In the genomic region with DNA sequence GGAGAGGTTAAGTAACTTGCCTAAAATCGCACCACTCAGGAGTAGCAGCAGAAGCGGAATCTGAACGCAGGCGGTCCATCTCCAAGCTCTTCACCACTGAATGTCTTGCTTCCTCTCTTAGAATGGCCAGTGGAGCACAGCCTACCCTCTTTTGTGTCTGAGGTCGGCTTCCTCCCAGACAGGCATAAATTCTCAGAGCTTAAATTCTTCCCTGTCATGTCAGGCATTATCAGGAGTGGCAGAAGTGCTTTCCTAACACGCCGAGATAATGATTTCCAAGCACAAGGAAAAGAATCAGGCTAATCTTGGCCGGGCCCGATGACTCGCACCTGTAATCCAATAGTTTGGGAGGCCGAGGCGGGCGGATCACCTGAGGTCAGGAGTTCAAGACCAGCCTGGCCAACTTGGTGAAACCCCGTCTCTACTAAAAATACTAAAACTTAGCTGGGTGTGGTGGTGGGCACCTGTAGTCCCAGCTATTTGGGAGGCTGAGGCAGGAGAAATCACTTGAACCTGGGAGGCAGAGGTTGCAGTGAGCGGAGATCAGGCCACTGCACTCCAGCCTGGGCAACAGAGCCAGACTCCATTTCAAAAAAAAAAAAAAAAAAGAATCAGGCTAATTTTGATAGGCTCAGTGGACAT, we compare ENCODE assay signal across 8 cellular contexts. TPM values are rescaled to one million over a fixed set of nuclear protein-coding genes. Genes with fewer than 3 reads are reported as not detected.
DNase-seq lines count a peak whose midpoint lies in the region; ATAC-seq and TF ChIP-seq lines count a peak whose summit lies in the region.
"Not testable (repeated sequence)": the region's sequence is repeated elsewhere in the genome, so short reads cannot be mapped to it uniquely, and the experiment has no call there.

No MANE protein-coding gene starts in this region.

- H3K79me2 ChIP-seq in osteoblast (ENCODE audit: insufficient read depth, low read length): peaks cover 35% of the 10 kb centered on the region

- H3K27me3 ChIP-seq in RWPE2 (ENCODE audit: insufficient read depth, poor library complexity, severe bottlenecking); ascending aorta; esophagus squamous epithelium; osteoblast (ENCODE audit: insufficient read depth, low read length); gastrocnemius medialis; vagina: not testable (repeated sequence)

- peaks cover 62% of the 10 kb centered on the region for H3K4me1 ChIP-seq in RWPE2 (ENCODE audit: insufficient read depth, poor library complexity, severe bottlenecking)
- H3K4me1 ChIP-seq in ascending aorta: peaks cover 13 to 36% of the 10 kb centered on the region in 2 donors
- peaks cover 11 to 62% (median 41%) of the 10 kb centered on the region in 3 donors for H3K4me1 ChIP-seq in esophagus squamous epithelium
- H3K4me1 ChIP-seq in osteoblast (ENCODE audit: insufficient read depth, low read length): peaks cover 17% of the 10 kb centered on the region
- H3K4me1 ChIP-seq in gastrocnemius medialis: peaks cover 21 to 23% of the 10 kb centered on the region in 2 donors
- peaks cover 44% of the 10 kb centered on the region for H3K4me1 ChIP-seq in vagina

- TF ChIP-seq POLR2A in esophagus squamous epithelium (IDR thresholded peaks at IDR 0.05); gastrocnemius medialis (IDR thresholded peaks at IDR 0.05); vagina (IDR thresholded peaks at IDR 0.05): not testable (repeated sequence)

- in situ Hi-C loops in gastrocnemius medialis (cut with MboI; ENCODE audit: low sequenced_read_pairs in 4 of 4): not testable (repeated sequence)

- H3K27ac ChIP-seq in RWPE2 (ENCODE audit: poor library complexity, severe bottlenecking): peak overlapping the region; percentile 79
- H3K27ac ChIP-seq in ascending aorta: peak overlapping the region; percentile 54 to 79
- peak overlapping the region in 3 of 4 donors; percentile 23 to 82 (median 69) for H3K27ac ChIP-seq in esophagus squamous epithelium
- H3K27ac ChIP-seq in osteoblast (ENCODE audit: low read depth, low read length): not testable (repeated sequence)
- H3K27ac ChIP-seq in gastrocnemius medialis: peak overlapping the region in 3 of 4 donors; percentile 27 to 54 (median 30)
- peak overlapping the region; percentile 63 for H3K27ac ChIP-seq in vagina

- intact Hi-C loops in ascending aorta (cut with DNase I); esophagus squamous epithelium (cut with DNase I); vagina (cut with DNase I): not testable (repeated sequence)
- intact Hi-C loops in gastrocnemius medialis (cut with DNase I; ENCODE audit: low total_unique reads): loop anchor here (10.0 kb wide), 1 partner anchor 90 kb away; a partner anchor contains a TSS

- not testable (repeated sequence) for TF ChIP-seq CTCF in RWPE2 (IDR thresholded peaks at IDR 0.05; ENCODE audit: poor library complexity, severe bottlenecking); ascending aorta (IDR thresholded peaks at IDR 0.05); esophagus squamous epithelium (IDR thresholded peaks at IDR 0.05); osteoblast (IDR thresholded peaks at IDR 0.05; ENCODE audit: extremely low read depth, low read depth, low read length); gastrocnemius medialis (IDR thresholded peaks at IDR 0.05 in 4 of 5, conservative IDR thresholded peaks at IDR 0.05 in 1 of 5); vagina (IDR thresholded peaks at IDR 0.05)

- H3K9me3 ChIP-seq in RWPE2 (ENCODE audit: severe bottlenecking); ascending aorta; esophagus squamous epithelium; osteoblast (ENCODE audit: low read depth, low read length); gastrocnemius medialis; vagina: not testable (repeated sequence)

- ATAC-seq in RWPE2 (ENCODE audit: low read depth); gastrocnemius medialis: not testable (repeated sequence)

- 70 to 79% methylated on average over 8 to 15 of the region's 15 CpGs for WGBS in esophagus squamous epithelium, 2 donors

- not testable (repeated sequence) for H3K4me2 ChIP-seq in osteoblast (ENCODE audit: insufficient read depth, low read length)

- not testable (repeated sequence) for H2AFZ ChIP-seq in osteoblast (ENCODE audit: low read length)

- not testable (repeated sequence) for H3K36me3 ChIP-seq in RWPE2 (ENCODE audit: low read depth); ascending aorta; esophagus squamous epithelium; osteoblast (ENCODE audit: insufficient read depth, low read length); gastrocnemius medialis; vagina

- H4K20me1 ChIP-seq in osteoblast (ENCODE audit: insufficient read depth, low read length): not testable (repeated sequence)

- H3K4me3 ChIP-seq in RWPE2 (ENCODE audit: severe bottlenecking); ascending aorta; esophagus squamous epithelium; osteoblast (ENCODE audit: insufficient read depth, low read length); gastrocnemius medialis; vagina: not testable (repeated sequence)

- DNase-seq in A172 (ENCODE audit: low spot score) (peak; percentile 59), M059J (ENCODE audit: low read depth) (peak; percentile 42), osteoblast (ENCODE audit: insufficient read length, low spot score, missing footprints) (peak; percentile 27)
- not testable (repeated sequence) for DNase-seq in RWPE2 (ENCODE audit: low spot score); ascending aorta (ENCODE audit: low spot score in 2 of 2); esophagus squamous epithelium (lab: John Stamatoyannopoulos, UW); gastrocnemius medialis; vagina (ENCODE audit: extremely low spot score in 2 of 2)

RNA-seq across cellular contexts. Expression of a gene that starts 30.2 kb away (rescaled TPM):
- 11.3 and 12.7 TPM in 2 replicates for total RNA-seq in A172 (2014; rRNA removed; shearing (Covaris generic))
- 13.9 and 21.8 TPM in 2 replicates for total RNA-seq in M059J (2014; rRNA removed; shearing (Covaris generic))
- 6.2 TPM for total RNA-seq in ascending aorta
- total RNA-seq in esophagus squamous epithelium: 1 to 10 TPM; 4.1 to 8.8 (median 4.4) TPM
- 9.8 and 12.4 TPM in 2 replicates for total RNA-seq in osteoblast
- 1 to 10 TPM in 2 of 4 donors, under 1 TPM in 2; 0.75 to 1.2 (median 0.98) TPM for total RNA-seq in gastrocnemius medialis
- 9.3 TPM for total RNA-seq in vagina
